Comparison of ENCODE assay signal across 9 cellular contexts in the genomic region with DNA sequence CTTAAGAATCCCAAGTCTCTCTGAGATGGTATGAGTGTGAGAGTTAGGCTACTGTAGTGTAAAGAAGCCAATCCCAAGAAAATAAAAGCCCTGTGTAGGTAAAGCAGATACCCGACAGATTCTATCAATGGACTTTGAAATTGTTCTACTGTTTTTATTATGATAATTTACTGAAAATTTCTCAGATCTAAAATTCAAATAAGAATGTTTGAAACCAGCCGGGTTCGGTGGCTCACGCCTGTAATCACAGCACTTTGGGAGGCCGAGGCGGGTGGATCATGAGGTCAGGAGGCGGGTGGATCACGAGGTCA.
"Had no signal": no experiment of that assay in that cellular context is flagged by ENCODE, and none has a peak within 500 bp of the region (broad histone marks: within the 10 kb centered on the region; RNA-seq: fewer than 3 reads in every experiment).

No MANE protein-coding gene starts in this region.

- DNase-seq: activated effector memory CD4-positive, alpha-beta T cell treated with Interleukin-2 at 50 U/mL for 16 hours; activated T-cell treated with anti-CD3 and anti-CD28 coated beads, Interleukin-2, amount 50 U/mL, for 24 hours; lower lobe of right lung had no signal

- H3K36me3 Mint-ChIP-seq: activated CD4-positive, alpha-beta memory T cell treated with anti-CD3 and anti-CD28 coated beads for 36 hours; activated CD8-positive, alpha-beta memory T cell treated with anti-CD3 and anti-CD28 coated beads, Interleukin-2, amount 10 ng/mL, durations not matched to agents 7 days and 5 days had no signal

- H3K4me1 ChIP-seq: lower lobe of right lung had no signal

- H3K9me3 Mint-ChIP-seq: activated CD4-positive, alpha-beta memory T cell treated with anti-CD3 and anti-CD28 coated beads for 36 hours; activated T-cell treated with anti-CD3 and anti-CD28 coated beads, Interleukin-2, amount 50 U/mL, for 24 hours had no signal

- ATAC-seq: activated CD8-positive, alpha-beta memory T cell treated with anti-CD3 and anti-CD28 coated beads, Interleukin-2, amount 10 ng/mL, durations not matched to agents 7 days and 5 days had no signal

- H3K27ac Mint-ChIP-seq: activated CD4-positive, alpha-beta memory T cell treated with anti-CD3 and anti-CD28 coated beads for 36 hours; activated CD8-positive, alpha-beta memory T cell treated with anti-CD3 and anti-CD28 coated beads, Interleukin-2, amount 10 ng/mL, durations not matched to agents 7 days and 5 days; activated T-cell treated with anti-CD3 and anti-CD28 coated beads, Interleukin-2, amount 50 U/mL, for 24 hours had no signal

- H3K27me3 ChIP-seq: gastroesophageal sphincter, testis had no signal

- H3K9me3 ChIP-seq: gastroesophageal sphincter, lower lobe of right lung, stomach, testis had no signal

- H3K36me3 ChIP-seq: gastroesophageal sphincter, lower lobe of right lung, stomach, WERI-Rb-1 had no signal

- H3K4me3 Mint-ChIP-seq: activated CD4-positive, alpha-beta memory T cell treated with anti-CD3 and anti-CD28 coated beads for 36 hours; activated CD8-positive, alpha-beta memory T cell treated with anti-CD3 and anti-CD28 coated beads, Interleukin-2, amount 10 ng/mL, durations not matched to agents 7 days and 5 days; activated T-cell treated with anti-CD3 and anti-CD28 coated beads, Interleukin-2, amount 50 U/mL, for 24 hours had no signal

- H3K27ac ChIP-seq: gastroesophageal sphincter, lower lobe of right lung, stomach, testis, WERI-Rb-1 had no signal
